1 cellular context compared by ENCODE assay signal in the genomic region with DNA sequence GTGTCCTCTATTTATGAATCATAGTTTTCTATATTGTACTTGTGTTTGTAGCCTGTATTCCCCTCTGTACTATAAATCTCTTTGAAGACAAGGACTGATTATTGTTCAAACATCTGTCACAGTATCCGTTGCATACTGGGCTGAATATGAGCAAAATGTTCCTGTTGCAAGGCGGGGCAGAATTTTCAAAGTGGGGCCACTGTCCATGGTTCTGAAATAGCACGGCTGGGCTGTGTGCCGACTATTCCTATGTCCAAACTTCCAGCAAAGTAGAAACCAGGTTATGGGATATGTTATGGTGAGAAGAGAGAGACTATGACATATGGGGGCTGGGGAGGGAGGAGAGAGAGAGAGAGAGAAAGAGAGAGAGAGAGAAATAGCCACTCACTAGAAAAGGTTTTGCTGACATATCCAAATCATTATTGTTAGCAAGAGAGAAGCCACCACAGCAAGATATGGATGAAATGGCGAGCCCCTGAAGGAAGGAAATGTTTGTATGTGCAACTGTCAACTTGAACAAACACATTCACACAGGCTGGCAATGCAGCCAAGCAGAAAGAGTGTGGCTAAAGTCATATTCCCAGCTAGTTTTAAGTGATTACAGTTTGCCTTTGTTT.
A peak's percentile ranks its signal among the peaks of the same experiment; 100 is the strongest.
TF ChIP-seq lines count a peak whose summit lies in the region.

No MANE protein-coding gene starts in this region.

TF ChIP-seq in HepG2, 621 proteins besides CTCF, POLR2A, EP300 and RAD21 (continued from another document):
- TF ChIP-seq, protein P1, sequence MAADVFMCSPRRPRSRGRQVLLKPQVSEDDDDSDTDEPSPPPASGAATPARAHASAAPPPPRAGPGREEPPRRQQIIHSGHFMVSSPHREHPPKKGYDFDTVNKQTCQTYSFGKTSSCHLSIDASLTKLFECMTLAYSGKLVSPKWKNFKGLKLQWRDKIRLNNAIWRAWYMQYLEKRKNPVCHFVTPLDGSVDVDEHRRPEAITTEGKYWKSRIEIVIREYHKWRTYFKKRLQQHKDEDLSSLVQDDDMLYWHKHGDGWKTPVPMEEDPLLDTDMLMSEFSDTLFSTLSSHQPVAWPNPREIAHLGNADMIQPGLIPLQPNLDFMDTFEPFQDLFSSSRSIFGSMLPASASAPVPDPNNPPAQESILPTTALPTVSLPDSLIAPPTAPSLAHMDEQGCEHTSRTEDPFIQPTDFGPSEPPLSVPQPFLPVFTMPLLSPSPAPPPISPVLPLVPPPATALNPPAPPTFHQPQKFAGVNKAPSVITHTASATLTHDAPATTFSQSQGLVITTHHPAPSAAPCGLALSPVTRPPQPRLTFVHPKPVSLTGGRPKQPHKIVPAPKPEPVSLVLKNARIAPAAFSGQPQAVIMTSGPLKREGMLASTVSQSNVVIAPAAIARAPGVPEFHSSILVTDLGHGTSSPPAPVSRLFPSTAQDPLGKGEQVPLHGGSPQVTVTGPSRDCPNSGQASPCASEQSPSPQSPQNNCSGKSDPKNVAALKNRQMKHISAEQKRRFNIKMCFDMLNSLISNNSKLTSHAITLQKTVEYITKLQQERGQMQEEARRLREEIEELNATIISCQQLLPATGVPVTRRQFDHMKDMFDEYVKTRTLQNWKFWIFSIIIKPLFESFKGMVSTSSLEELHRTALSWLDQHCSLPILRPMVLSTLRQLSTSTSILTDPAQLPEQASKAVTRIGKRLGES (CRISPR knock-in tag; IDR thresholded peaks at IDR 0.05; ENCODE audit: borderline replicate concordance), result no peak
- TF ChIP-seq ZNF558 (CRISPR knock-in tag; IDR thresholded peaks at IDR 0.05; ENCODE audit: borderline replicate concordance) (peak; percentile 31; the same call in 1 of the 2 replicates), WIZ (CRISPR knock-in tag; IDR thresholded peaks at IDR 0.05) (peak; percentile 47; the same call in 1 of the 2 replicates), FOXM1 (CRISPR knock-in tag; IDR thresholded peaks at IDR 0.05) (no peak), SMAD3 (CRISPR knock-in tag; IDR thresholded peaks at IDR 0.05) (0 out of 2 replicates have a peak, but pooled peaks have one; percentile 31), SALL1 (CRISPR knock-in tag; IDR thresholded peaks at IDR 0.05) (peak; percentile 18; the same call in 1 of the 2 replicates)
- TF ChIP-seq, protein P2, sequence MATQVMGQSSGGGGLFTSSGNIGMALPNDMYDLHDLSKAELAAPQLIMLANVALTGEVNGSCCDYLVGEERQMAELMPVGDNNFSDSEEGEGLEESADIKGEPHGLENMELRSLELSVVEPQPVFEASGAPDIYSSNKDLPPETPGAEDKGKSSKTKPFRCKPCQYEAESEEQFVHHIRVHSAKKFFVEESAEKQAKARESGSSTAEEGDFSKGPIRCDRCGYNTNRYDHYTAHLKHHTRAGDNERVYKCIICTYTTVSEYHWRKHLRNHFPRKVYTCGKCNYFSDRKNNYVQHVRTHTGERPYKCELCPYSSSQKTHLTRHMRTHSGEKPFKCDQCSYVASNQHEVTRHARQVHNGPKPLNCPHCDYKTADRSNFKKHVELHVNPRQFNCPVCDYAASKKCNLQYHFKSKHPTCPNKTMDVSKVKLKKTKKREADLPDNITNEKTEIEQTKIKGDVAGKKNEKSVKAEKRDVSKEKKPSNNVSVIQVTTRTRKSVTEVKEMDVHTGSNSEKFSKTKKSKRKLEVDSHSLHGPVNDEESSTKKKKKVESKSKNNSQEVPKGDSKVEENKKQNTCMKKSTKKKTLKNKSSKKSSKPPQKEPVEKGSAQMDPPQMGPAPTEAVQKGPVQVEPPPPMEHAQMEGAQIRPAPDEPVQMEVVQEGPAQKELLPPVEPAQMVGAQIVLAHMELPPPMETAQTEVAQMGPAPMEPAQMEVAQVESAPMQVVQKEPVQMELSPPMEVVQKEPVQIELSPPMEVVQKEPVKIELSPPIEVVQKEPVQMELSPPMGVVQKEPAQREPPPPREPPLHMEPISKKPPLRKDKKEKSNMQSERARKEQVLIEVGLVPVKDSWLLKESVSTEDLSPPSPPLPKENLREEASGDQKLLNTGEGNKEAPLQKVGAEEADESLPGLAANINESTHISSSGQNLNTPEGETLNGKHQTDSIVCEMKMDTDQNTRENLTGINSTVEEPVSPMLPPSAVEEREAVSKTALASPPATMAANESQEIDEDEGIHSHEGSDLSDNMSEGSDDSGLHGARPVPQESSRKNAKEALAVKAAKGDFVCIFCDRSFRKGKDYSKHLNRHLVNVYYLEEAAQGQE (IDR thresholded peaks at IDR 0.05; ENCODE audit: borderline replicate concordance in 1 of 2, low read depth in 1 of 2, low read length in 2 of 2), result peak; percentile 83 to 97
